9 cellular contexts compared by ENCODE assay signal in genomic region chr9:114348906-114349482, GRCh38. TPM values are rescaled to one million over a fixed set of nuclear protein-coding genes. Genes with fewer than 3 reads are reported as not detected.
A peak's percentile ranks its signal among the peaks of the same experiment; 100 is the strongest.
DNase-seq lines count a peak whose midpoint lies in the region; ATAC-seq and TF ChIP-seq lines count a peak whose summit lies in the region.
"Had no signal": no experiment of that assay in that cellular context is flagged by ENCODE, and none has a peak within 500 bp of the region (broad histone marks: within the 10 kb centered on the region; RNA-seq: fewer than 3 reads in every experiment).

No MANE protein-coding gene starts in this region.

- 43 to 46% (median 46%) methylated on average over 9 of the region's 9 CpGs for WGBS in heart left ventricle, 4 donors

- H3K27me3 ChIP-seq in BLaER1, result no peaks in the 10 kb centered on the region
- no peaks in the 10 kb centered on the region for H3K27me3 ChIP-seq in heart left ventricle

- peaks cover 23% of the 10 kb centered on the region for H4K20me1 ChIP-seq in BLaER1

- H3K9ac ChIP-seq in BLaER1, result peak overlapping the region; percentile 59

- peak; percentile 12 to 38 (median 30) for DNase-seq in activated naive CD4-positive, alpha-beta T cell (lab: John Stamatoyannopoulos, UW)
- peak in 3 of 5 donors; percentile 48 to 69 (median 49) for DNase-seq in heart left ventricle
- no peak for DNase-seq in sciatic nerve (ENCODE audit: low spot score)
- DNase-seq in NCI-H524 treated with DMSO at 0.1 percent for 48 hours (lab: John Stamatoyannopoulos, UW), result no peak

- TF ChIP-seq CTCF in heart left ventricle (IDR thresholded peaks at IDR 0.05), result no peak

- H3K4me3 ChIP-seq in BLaER1 (0 out of 2 replicates have a peak overlapping the region, but pooled peaks have one; percentile 9), heart left ventricle (no peak overlapping the region)

- H3K4me1 ChIP-seq in BLaER1 (peaks cover 47% of the 10 kb centered on the region), heart left ventricle (peaks cover 0 to 20% (median 6%) of the 10 kb centered on the region in 12 donors)

- peak overlapping the region; percentile 73 for H3K27ac ChIP-seq in BLaER1
- H3K27ac ChIP-seq in heart left ventricle, result peak overlapping the region in 1 of 12 donors; percentile 78

- H3K36me3 ChIP-seq in BLaER1, result peaks cover 93% of the 10 kb centered on the region
- H3K36me3 ChIP-seq in heart left ventricle, result peaks cover 0 to 100% (median 94%) of the 10 kb centered on the region in 9 donors

- intact Hi-C loops in heart left ventricle (cut with DNase I) (no loop called here), sciatic nerve (cut with DNase I) (no loop called here)

- peak; percentile 25; the same call in 1 of the 2 replicates for TF ChIP-seq POLR2A in Raji (IDR thresholded peaks at IDR 0.05; ENCODE audit: insufficient read depth, low read depth, low read length)
- no peak for TF ChIP-seq POLR2A in heart left ventricle (IDR thresholded peaks at IDR 0.05)

- H3K4me2 ChIP-seq in BLaER1, result peak overlapping the region; percentile 86

- peak; percentile 70 for ATAC-seq in GM19328 (IDR thresholded peaks at IDR 0.05; ENCODE audit: unreplicated experiment)
- ATAC-seq in HG03354 (IDR thresholded peaks at IDR 0.05; ENCODE audit: poor library complexity, severe bottlenecking, unreplicated experiment), result peak; percentile 89
- ATAC-seq in heart left ventricle, result peak; percentile 22 to 83 (median 70)
- ATAC-seq in sciatic nerve, result peak; percentile 78

- H3K9me3 ChIP-seq in BLaER1 (no peaks in the 10 kb centered on the region), heart left ventricle (no peaks in the 10 kb centered on the region)

RNA-seq across cellular contexts. Expression of gene ORM2, which starts 19.3 kb away (rescaled TPM):
- not detected for total RNA-seq in heart left ventricle
- polyA plus RNA-seq in heart left ventricle, result under 1 TPM in 1 of 2 donors, not detected in 1; 0.14 TPM
- total RNA-seq in sciatic nerve, result not detected
- total RNA-seq: T-helper 1 cell treated with Interleukin-12 subunit alpha and Interleukin-12 subunit beta and Interleukin-4 antibody, amounts not matched to agents 30 ng/mL and 1 ng/mL, for 36 hours had no signal

RNA-seq across cellular contexts. Expression of gene ORM1, which starts 26.1 kb away (rescaled TPM):
- total RNA-seq in heart left ventricle (under 1 TPM in 2 of 9 donors, not detected in 7; 0.51 to 0.80 TPM), sciatic nerve (0.76 TPM)
- polyA plus RNA-seq in heart left ventricle, result under 1 TPM in 1 of 2 donors, not detected in 1; 1.00 TPM
- total RNA-seq: T-helper 1 cell treated with Interleukin-12 subunit alpha and Interleukin-12 subunit beta and Interleukin-4 antibody, amounts not matched to agents 30 ng/mL and 1 ng/mL, for 36 hours had no signal

RNA-seq across cellular contexts. Expression of gene AKNA, which starts 38.8 kb away (rescaled TPM):
- total RNA-seq in heart left ventricle (10 to 100 TPM in 2 of 9 donors, 1 to 10 TPM in 7; 2.5 to 30.8 (median 4.3) TPM), sciatic nerve (29.0 TPM)
- polyA plus RNA-seq in heart left ventricle, result 1 to 10 TPM; 4.4 to 4.6 TPM

Comparison
In these comparisons a context has a peak if more than half of its experiments do, and no peak if none do; other contexts are left out.
1. DNase-seq: peak in activated naive CD4-positive, alpha-beta T cell (4 of 4) and heart left ventricle (3 of 5); none in sciatic nerve (single experiment) and NCI-H524 treated with DMSO at 0.1 percent for 48 hours (single experiment).
2. Peak in every context shown above with its lines, with median percentiles within 50 percentile points of each other: ATAC-seq.